ENCODE assay signal across 17 cellular contexts in the genomic region with DNA sequence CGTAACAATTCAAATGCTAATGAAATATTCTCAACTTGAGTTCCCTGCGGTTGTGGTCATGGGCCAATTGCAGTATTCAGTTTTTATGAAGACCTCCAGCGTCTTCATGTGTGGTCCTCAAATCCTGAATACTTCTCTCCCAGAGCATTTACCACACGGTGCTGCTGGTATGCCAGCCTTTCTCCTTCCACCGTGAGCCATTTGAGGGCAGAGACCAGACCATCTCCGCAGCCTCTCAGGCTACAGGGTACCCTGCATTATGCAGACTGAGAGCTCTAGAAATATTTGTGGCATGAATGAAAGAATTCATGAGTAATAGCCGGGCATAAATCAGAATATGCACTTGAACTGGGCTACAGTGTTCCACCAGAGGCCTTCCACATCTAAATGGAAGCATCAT.
"Had no signal": no experiment of that assay in that cellular context is flagged by ENCODE, and none has a peak within 500 bp of the region (broad histone marks: within the 10 kb centered on the region; RNA-seq: fewer than 3 reads in every experiment).

No MANE protein-coding gene starts in this region.

- ATAC-seq: activated T-helper 17 cell treated with anti-CD3 and anti-CD28 coated beads, Interleukin-2, amount 50 U/mL, for 72 hours; stimulated activated naive CD8-positive, alpha-beta T cell treated with anti-CD3 and anti-CD28 coated beads, Interleukin-15, Interleukin-2, amounts not matched to agents 100 U/mL and 50 U/mL, for 24 hours had no signal

- H3K27ac ChIP-seq: ovary, suprapubic skin had no signal

- H3K4me1 Mint-ChIP-seq: activated B cell treated with CpG ODN at 0.5 μM for 24 hours; activated CD4-positive, alpha-beta T cell treated with anti-CD3 and anti-CD28 coated beads, Interleukin-2, amount 10 ng/mL, durations not matched to agents 7 days and 5 days; activated T-helper 17 cell treated with anti-CD3 and anti-CD28 coated beads, Interleukin-2, amount 50 U/mL, for 72 hours; central memory CD8-positive, alpha-beta T cell had no signal

- H3K27me3 ChIP-seq: ovary had no signal

- H3K4me3 ChIP-seq: ovary, suprapubic skin had no signal

- H3K36me3 ChIP-seq: ovary, suprapubic skin had no signal

- H3K27ac Mint-ChIP-seq: activated B cell treated with CpG ODN at 0.5 μM for 24 hours; activated CD4-positive, alpha-beta T cell treated with anti-CD3 and anti-CD28 coated beads, Interleukin-2, amount 10 ng/mL, durations not matched to agents 7 days and 5 days; activated naive CD4-positive, alpha-beta T cell treated with anti-CD3 and anti-CD28 coated beads for 36 hours; activated T-helper 17 cell treated with anti-CD3 and anti-CD28 coated beads, Interleukin-2, amount 50 U/mL, for 72 hours; brain; dendritic cell treated with granulocyte-macrophage colony-stimulating factor and Interleukin-4, amounts not matched to agents 40 ng/mL and 50 ng/mL, for 4 days; type B pancreatic cell had no signal

- H3K4me3 Mint-ChIP-seq: activated B cell treated with CpG ODN at 0.5 μM for 24 hours; activated CD4-positive, alpha-beta T cell treated with anti-CD3 and anti-CD28 coated beads, Interleukin-2, amount 10 ng/mL, durations not matched to agents 7 days and 5 days; activated naive CD4-positive, alpha-beta T cell treated with anti-CD3 and anti-CD28 coated beads for 36 hours; activated T-helper 17 cell treated with anti-CD3 and anti-CD28 coated beads, Interleukin-2, amount 50 U/mL, for 72 hours; brain; central memory CD8-positive, alpha-beta T cell; dendritic cell treated with granulocyte-macrophage colony-stimulating factor and Interleukin-4, amounts not matched to agents 40 ng/mL and 50 ng/mL, for 4 days; neural crest cell; type B pancreatic cell had no signal

- H3K27me3 Mint-ChIP-seq: activated CD4-positive, alpha-beta T cell treated with anti-CD3 and anti-CD28 coated beads, Interleukin-2, amount 10 ng/mL, durations not matched to agents 7 days and 5 days; brain; dendritic cell treated with granulocyte-macrophage colony-stimulating factor and Interleukin-4, amounts not matched to agents 40 ng/mL and 50 ng/mL, for 4 days had no signal

- H3K9me3 Mint-ChIP-seq: activated B cell treated with CpG ODN at 0.5 μM for 24 hours; activated CD4-positive, alpha-beta T cell treated with anti-CD3 and anti-CD28 coated beads, Interleukin-2, amount 10 ng/mL, durations not matched to agents 7 days and 5 days; activated naive CD4-positive, alpha-beta T cell treated with anti-CD3 and anti-CD28 coated beads for 36 hours; activated T-helper 17 cell treated with anti-CD3 and anti-CD28 coated beads, Interleukin-2, amount 50 U/mL, for 72 hours; dendritic cell treated with granulocyte-macrophage colony-stimulating factor and Interleukin-4, amounts not matched to agents 40 ng/mL and 50 ng/mL, for 4 days had no signal

- H3K36me3 Mint-ChIP-seq: brain, type B pancreatic cell had no signal

- H3K9me3 ChIP-seq: ovary, suprapubic skin had no signal

- DNase-seq: activated B cell treated with CpG ODN at 0.5 μM for 24 hours; activated CD4-positive, alpha-beta T cell treated with anti-CD3 and anti-CD28 coated beads, Interleukin-2, amount 10 ng/mL, durations not matched to agents 7 days and 5 days; activated CD8-positive, alpha-beta memory T cell treated with anti-CD3 and anti-CD28 coated beads for 24 hours; activated naive CD4-positive, alpha-beta T cell treated with anti-CD3 and anti-CD28 coated beads for 36 hours; hippocampal formation; mesendoderm; ovary; stimulated activated CD4-positive, alpha-beta T cell treated with anti-CD3 and anti-CD28 coated beads, Interleukin-4, amount 100 ng/mL, for 1 hour; stimulated activated CD8-positive, alpha-beta memory T cell treated with anti-CD3 and anti-CD28 coated beads, Interleukin-4, amount 100 ng/mL, for 48 hours; stimulated activated naive CD8-positive, alpha-beta T cell treated with anti-CD3 and anti-CD28 coated beads, Interleukin-15, Interleukin-2, amounts not matched to agents 100 U/mL and 50 U/mL, for 24 hours had no signal
